ENCODE assay signal across 20 cellular contexts in genomic region chrX:2559124-2559523, GRCh38. TPM values are rescaled to one million over a fixed set of nuclear protein-coding genes. Genes with fewer than 3 reads are reported as not detected.
DNase-seq lines count a peak whose midpoint lies in the region; ATAC-seq and TF ChIP-seq lines count a peak whose summit lies in the region.
"Had no signal": no experiment of that assay in that cellular context is flagged by ENCODE, and none has a peak within 500 bp of the region (broad histone marks: within the 10 kb centered on the region; RNA-seq: fewer than 3 reads in every experiment).

No MANE protein-coding gene starts in this region.

- no peak overlapping the region for H3K9ac ChIP-seq in adipocyte (ENCODE audit: low read length)
- H3K9ac ChIP-seq: BLaER1 treated with 17β-estradiol and CSF1 and Interleukin-3, amounts not matched to agents 10 nM and 100 nM; KMS-11 had no signal

- peaks cover 27% of the 10 kb centered on the region for H3K27me3 Mint-ChIP-seq in osteocyte (ENCODE audit: unreplicated experiment)

- H3K4me1 ChIP-seq in adipocyte (ENCODE audit: control insufficient read depth, insufficient read depth, low read length), result peaks cover 9% of the 10 kb centered on the region

- H3K4me1 Mint-ChIP-seq in osteocyte (ENCODE audit: unreplicated experiment), result peaks cover 23% of the 10 kb centered on the region
- H3K4me1 Mint-ChIP-seq: CD8-positive, alpha-beta memory T cell had no signal

- ATAC-seq in HG03159 (IDR thresholded peaks at IDR 0.05; ENCODE audit: unreplicated experiment) (no peak), HG03097 (IDR thresholded peaks at IDR 0.05; ENCODE audit: low FRiP score, unreplicated experiment) (no peak)

- H3K4me3 Mint-ChIP-seq in osteocyte (ENCODE audit: unreplicated experiment), result no peak overlapping the region
- H3K4me3 Mint-ChIP-seq: CD8-positive, alpha-beta memory T cell had no signal

- H3K27ac Mint-ChIP-seq in osteocyte (ENCODE audit: unreplicated experiment), result peak overlapping the region; percentile 37
- H3K27ac Mint-ChIP-seq: CD8-positive, alpha-beta memory T cell had no signal

- DNase-seq in AG09319 (ENCODE audit: extremely low read depth, low read depth) (peak; percentile 72), GM03348 (ENCODE audit: low spot score) (peak; percentile 54), adipocyte (ENCODE audit: low read depth) (peak; percentile 90), osteocyte (ENCODE audit: extremely low spot score, unreplicated experiment) (no peak)
- no peak for DNase-seq in stimulated activated naive CD4-positive, alpha-beta T cell treated with Interleukin-2 at 50 U/mL for 16 hours (lab: John Stamatoyannopoulos, UW)
- DNase-seq: CD8-positive, alpha-beta memory T cell; DMS53; GOT3; MV-4-11; NCI-H1417; NCI-H187; NCI-H2227 treated with DMSO at 0.1 percent for 48 hours; NCI-H510A treated with DMSO at 0.1 percent for 48 hours; NCI-H82; OCI-M1; SIG-M5 had no signal

- H3K27me3 ChIP-seq in adipocyte (replicated peaks; ENCODE audit: control insufficient read depth, insufficient read depth, low read length), result peaks cover 46% of the 10 kb centered on the region
- H3K27me3 ChIP-seq: BLaER1 treated with 17β-estradiol and CSF1 and Interleukin-3, amounts not matched to agents 10 nM and 100 nM had no signal

- no peak overlapping the region for H3K4me3 ChIP-seq in adipocyte (ENCODE audit: low read length)
- H3K4me3 ChIP-seq: BLaER1 treated with 17β-estradiol and CSF1 and Interleukin-3, amounts not matched to agents 10 nM and 100 nM had no signal

- peaks cover 6% of the 10 kb centered on the region for H3K9me3 Mint-ChIP-seq in osteocyte (ENCODE audit: unreplicated experiment)

- H3K36me3 ChIP-seq in adipocyte (ENCODE audit: control insufficient read depth, insufficient read depth, low read length, severe bottlenecking), result no peaks in the 10 kb centered on the region
- H3K36me3 ChIP-seq: BLaER1 treated with 17β-estradiol and CSF1 and Interleukin-3, amounts not matched to agents 10 nM and 100 nM had no signal

- no peaks in the 10 kb centered on the region for H3K9me3 ChIP-seq in adipocyte (ENCODE audit: control insufficient read depth, low read length)

- peaks cover 3% of the 10 kb centered on the region for H3K36me3 Mint-ChIP-seq in osteocyte (ENCODE audit: unreplicated experiment)

- TF ChIP-seq CTCF in AG09319 (IDR thresholded peaks at IDR 0.05; ENCODE audit: low read depth, low read length) (no peak), osteocyte (IDR thresholded peaks at IDR 0.05) (no peak)

RNA-seq across cellular contexts. Expression of gene DHRSX, which starts 58.3 kb away (rescaled TPM):
- total RNA-seq in osteocyte, result 42.2 and 45.0 TPM in 2 replicates

RNA-seq across cellular contexts. Expression of gene ZBED1, which starts 58.3 kb away (rescaled TPM):
- 56.4 and 58.3 TPM in 2 replicates for total RNA-seq in osteocyte

Comparison
In these comparisons a context has a peak if more than half of its experiments do, and no peak if none do; other contexts are left out.
1. DNase-seq: peak in AG09319 (single experiment), GM03348 (single experiment) and adipocyte (single experiment); none in osteocyte (single experiment) and stimulated activated naive CD4-positive, alpha-beta T cell treated with Interleukin-2 at 50 U/mL for 16 hours (single experiment).